13 cellular contexts compared by ENCODE assay signal in the genomic region with DNA sequence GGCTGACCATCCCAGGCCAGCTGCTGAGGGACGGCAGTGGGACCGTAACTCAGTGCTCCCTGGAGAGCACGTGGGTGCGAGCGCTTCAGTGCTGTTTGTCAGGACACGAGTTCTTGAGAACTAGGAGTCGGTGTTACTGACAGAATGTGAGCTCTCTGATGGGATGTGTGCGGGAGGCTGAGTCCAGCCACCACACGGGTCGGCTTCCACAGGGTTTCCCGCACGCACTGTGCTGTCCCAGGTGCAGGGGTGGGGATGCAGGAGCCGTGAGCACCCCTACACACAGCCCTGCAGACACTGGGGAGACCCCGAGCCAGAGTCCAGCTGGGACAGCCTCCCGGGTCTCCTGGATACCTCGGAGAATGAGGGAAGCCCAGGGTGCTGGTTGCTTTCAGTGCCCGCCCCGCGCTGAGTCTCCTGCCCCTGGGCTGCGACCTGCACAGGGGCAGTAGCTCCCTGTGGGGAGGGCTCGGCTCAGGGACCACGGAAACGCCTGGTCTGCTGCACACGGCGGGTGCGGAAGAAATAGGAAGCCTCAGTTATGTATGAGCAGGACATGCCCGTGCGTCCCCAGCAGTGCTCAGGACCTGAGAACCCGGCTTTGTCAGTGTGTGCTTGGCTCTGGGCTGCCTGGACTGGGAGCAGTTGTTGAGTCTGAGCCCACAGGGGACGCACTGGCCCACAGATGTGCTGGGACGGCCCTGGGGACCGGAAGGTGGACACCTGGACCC.
DNase-seq lines count a peak whose midpoint lies in the region; ATAC-seq, FAIRE-seq and TF ChIP-seq lines count a peak whose summit lies in the region.
"Had no signal": no experiment of that assay in that cellular context is flagged by ENCODE, and none has a peak within 500 bp of the region (broad histone marks: within the 10 kb centered on the region; RNA-seq: fewer than 3 reads in every experiment).

No MANE protein-coding gene starts in this region.

- in situ Hi-C loops in Panc1 (cut with HindIII; ENCODE audit: low pct_unique_long_range_greater_than_20kb, low sequenced_read_pairs) (no loop called here), HepG2 (cut with HindIII; ENCODE audit: extremely low pct_ligation_motif_present, low pct_unique_long_range_greater_than_20kb) (no loop called here)

- DNase-seq in Right ventricle myocardium superior (peak; percentile 16), left cardiac atrium (no peak), Panc1 (ENCODE audit: low read depth, low spot score) (no peak), HepG2 (ENCODE audit: low spot score) (no peak), suprapubic skin (ENCODE audit: low spot score in 2 of 2) (peak; percentile 38 to 69), natural killer cell (no peak), SIG-M5 treated with dmso at 0.1 percent for 504 hours (lab: John Stamatoyannopoulos, UW; ENCODE audit: unreplicated experiment) (no peak)
- DNase-seq: NCI-H1092, NCI-H2107, NCI-H345, NCI-H69, PC-3 had no signal

- H3K9me3 Mint-ChIP-seq in natural killer cell: no peaks in the 10 kb centered on the region

- no peak overlapping the region for H3K9ac ChIP-seq in HepG2 (ENCODE audit: insufficient read depth, low read depth, low read length)
- H3K9ac ChIP-seq: KMS-11 had no signal

- no peaks in the 10 kb centered on the region for H3K36me3 ChIP-seq in Panc1 (ENCODE audit: control insufficient read depth, insufficient read depth, low read length)
- H3K36me3 ChIP-seq in HepG2 (replicated peaks in 1 of 2; ENCODE audit: control insufficient read depth in 1 of 2, insufficient read depth in 2 of 2, low read length in 2 of 2): no peaks in the 10 kb centered on the region
- H3K36me3 ChIP-seq in suprapubic skin: no peaks in the 10 kb centered on the region

- TF ChIP-seq EP300 in HepG2 (IDR thresholded peaks at IDR 0.05; ENCODE audit: low read depth in 2 of 2, low read length in 2 of 2) (no peak), HepG2 (CRISPR knock-in tag; IDR thresholded peaks at IDR 0.05; ENCODE audit: borderline replicate concordance) (no peak), suprapubic skin (IDR thresholded peaks at IDR 0.05) (no peak)

- no peak overlapping the region for H3K4me3 ChIP-seq in Panc1 (ENCODE audit: low read depth in 2 of 2, low read length in 2 of 2)
- H3K4me3 ChIP-seq in HepG2 (replicated peaks in 1 of 3; ENCODE audit: insufficient read depth in 1 of 3, low read depth in 2 of 3, low read length in 3 of 3): no peak overlapping the region
- no peak overlapping the region for H3K4me3 ChIP-seq in suprapubic skin

- CTCF ChIA-PET in Panc1 (lab: Charles Lee) (no interaction called here), HepG2 (lab: Yijun Ruan, JAX; ENCODE audit: low intra/inter-chr PET ratio, low total read pairs) (no interaction called here)

- TF ChIP-seq RAD21 in HepG2 (CRISPR knock-in tag; IDR thresholded peaks at IDR 0.05): no peak

- H3K9me3 ChIP-seq in Panc1 (ENCODE audit: control insufficient read depth, insufficient read depth, low read depth, low read length) (no peaks in the 10 kb centered on the region), HepG2 (ENCODE audit: low read length) (no peaks in the 10 kb centered on the region), suprapubic skin (no peaks in the 10 kb centered on the region)

- no peak for FAIRE-seq in HepG2 (lab: Jason Lieb, UNC)

- H3K36me3 Mint-ChIP-seq in natural killer cell: no peaks in the 10 kb centered on the region

- TF ChIP-seq POLR2A in HepG2 (IDR thresholded peaks at IDR 0.05; ENCODE audit: insufficient read depth in 1 of 2, low read depth in 2 of 2, low read length in 2 of 2): no peak
- no peak for TF ChIP-seq POLR2A in suprapubic skin (IDR thresholded peaks at IDR 0.05)

- TF ChIP-seq CTCF in Panc1 (IDR thresholded peaks at IDR 0.05) (no peak), HepG2 (CRISPR knock-in tag; IDR thresholded peaks at IDR 0.05) (peak; percentile 9; the same call in 1 of the 2 replicates), suprapubic skin (IDR thresholded peaks at IDR 0.05) (no peak), natural killer cell (IDR thresholded peaks at IDR 0.05) (no peak)

- no peaks in the 10 kb centered on the region for H3K27me3 Mint-ChIP-seq in natural killer cell (ENCODE audit: low read depth in 2 of 2)

- H4K20me1 ChIP-seq in HepG2 (ENCODE audit: insufficient read depth, low read length): no peaks in the 10 kb centered on the region

- no peaks in the 10 kb centered on the region for H3K4me1 Mint-ChIP-seq in natural killer cell

- H3K27me3 ChIP-seq in Panc1 (ENCODE audit: control insufficient read depth, insufficient read depth, low read length): no peaks in the 10 kb centered on the region
- peaks cover 12 to 71% of the 10 kb centered on the region in 2 experiments for H3K27me3 ChIP-seq in HepG2 (ENCODE audit: control insufficient read depth in 1 of 2, insufficient read depth in 2 of 2, low read length in 2 of 2)
- H3K27me3 ChIP-seq in suprapubic skin: peaks cover 34% of the 10 kb centered on the region

- no peaks in the 10 kb centered on the region for H3K79me2 ChIP-seq in HepG2 (ENCODE audit: insufficient read depth, low read length)

- H3K27ac Mint-ChIP-seq in natural killer cell: no peak overlapping the region

- no peak overlapping the region for H3K4me2 ChIP-seq in HepG2 (ENCODE audit: low read depth, low read length)
- H3K4me2 ChIP-seq: KMS-11 had no signal

- intact Hi-C loops in Right ventricle myocardium superior (cut with DNase I): no loop called here
- intact Hi-C loops in left cardiac atrium (cut with DNase I): no loop called here
- intact Hi-C loops in Panc1 (cut with micrococcal nuclease; ENCODE audit: unreplicated experiment): no loop called here
- intact Hi-C loops in HepG2 (cut with micrococcal nuclease; ENCODE audit: unreplicated experiment): no loop called here
- intact Hi-C loops in natural killer cell (cut with micrococcal nuclease): no loop called here

- H3K4me1 ChIP-seq in Panc1 (ENCODE audit: control insufficient read depth, insufficient read depth, low read length): no peaks in the 10 kb centered on the region
- peaks cover 8% of the 10 kb centered on the region for H3K4me1 ChIP-seq in HepG2 (ENCODE audit: insufficient read depth, low read length)
- no peaks in the 10 kb centered on the region for H3K4me1 ChIP-seq in suprapubic skin

- WGBS in HepG2 (ENCODE audit: low lambda C conversion rate): 55% methylated on average over 15 of the region's 32 CpGs
- WGBS in suprapubic skin: 88% methylated on average over 21 of the region's 32 CpGs

- H2AFZ ChIP-seq in HepG2 (ENCODE audit: low read length): no peak overlapping the region

- no peak for ATAC-seq in Right ventricle myocardium superior (ENCODE audit: poor library complexity)
- ATAC-seq in left cardiac atrium: no peak
- peak; percentile 35 for ATAC-seq in Panc1
- peak; percentile 42 for ATAC-seq in HepG2
- no peak for ATAC-seq in natural killer cell
- ATAC-seq: PC-3 had no signal

- POLR2A ChIA-PET in Panc1 (lab: Charles Lee) (no interaction called here), HepG2 (lab: Yijun Ruan, JAX) (no interaction called here)

- H3K27ac ChIP-seq in Panc1 (ENCODE audit: low read length) (no peak overlapping the region), HepG2 (ENCODE audit: extremely low read length, insufficient read depth, low read length) (no peak overlapping the region), suprapubic skin (no peak overlapping the region)
- H3K27ac ChIP-seq: KMS-11 had no signal

- BruUV-seq in Panc1 (replicated peaks; lab: Mats Ljungman, UMichigan) (no TSS peak), HepG2 (replicated peaks; lab: Mats Ljungman, UMichigan) (no TSS peak)

- no peak overlapping the region for H3K4me3 Mint-ChIP-seq in natural killer cell

TF ChIP-seq in HepG2, 621 proteins besides CTCF, POLR2A, EP300 and RAD21:
- no peak for TF ChIP-seq REL (CRISPR knock-in tag; conservative IDR thresholded peaks at IDR 0.05)
- TF ChIP-seq, protein P1, sequence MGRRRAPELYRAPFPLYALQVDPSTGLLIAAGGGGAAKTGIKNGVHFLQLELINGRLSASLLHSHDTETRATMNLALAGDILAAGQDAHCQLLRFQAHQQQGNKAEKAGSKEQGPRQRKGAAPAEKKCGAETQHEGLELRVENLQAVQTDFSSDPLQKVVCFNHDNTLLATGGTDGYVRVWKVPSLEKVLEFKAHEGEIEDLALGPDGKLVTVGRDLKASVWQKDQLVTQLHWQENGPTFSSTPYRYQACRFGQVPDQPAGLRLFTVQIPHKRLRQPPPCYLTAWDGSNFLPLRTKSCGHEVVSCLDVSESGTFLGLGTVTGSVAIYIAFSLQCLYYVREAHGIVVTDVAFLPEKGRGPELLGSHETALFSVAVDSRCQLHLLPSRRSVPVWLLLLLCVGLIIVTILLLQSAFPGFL (CRISPR knock-in tag; IDR thresholded peaks at IDR 0.05): no peak
- no peak for TF ChIP-seq FOXJ3 (CRISPR knock-in tag; IDR thresholded peaks at IDR 0.05; ENCODE audit: borderline replicate concordance)
- TF ChIP-seq, protein P2, sequence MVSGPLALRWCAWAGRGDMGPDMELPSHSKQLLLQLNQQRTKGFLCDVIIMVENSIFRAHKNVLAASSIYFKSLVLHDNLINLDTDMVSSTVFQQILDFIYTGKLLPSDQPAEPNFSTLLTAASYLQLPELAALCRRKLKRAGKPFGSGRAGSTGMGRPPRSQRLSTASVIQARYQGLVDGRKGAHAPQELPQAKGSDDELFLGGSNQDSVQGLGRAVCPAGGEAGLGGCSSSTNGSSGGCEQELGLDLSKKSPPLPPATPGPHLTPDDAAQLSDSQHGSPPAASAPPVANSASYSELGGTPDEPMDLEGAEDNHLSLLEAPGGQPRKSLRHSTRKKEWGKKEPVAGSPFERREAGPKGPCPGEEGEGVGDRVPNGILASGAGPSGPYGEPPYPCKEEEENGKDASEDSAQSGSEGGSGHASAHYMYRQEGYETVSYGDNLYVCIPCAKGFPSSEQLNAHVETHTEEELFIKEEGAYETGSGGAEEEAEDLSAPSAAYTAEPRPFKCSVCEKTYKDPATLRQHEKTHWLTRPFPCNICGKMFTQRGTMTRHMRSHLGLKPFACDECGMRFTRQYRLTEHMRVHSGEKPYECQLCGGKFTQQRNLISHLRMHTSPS (CRISPR knock-in tag; IDR thresholded peaks at IDR 0.05; ENCODE audit: low read depth): no peak
- TF ChIP-seq, protein P3, sequence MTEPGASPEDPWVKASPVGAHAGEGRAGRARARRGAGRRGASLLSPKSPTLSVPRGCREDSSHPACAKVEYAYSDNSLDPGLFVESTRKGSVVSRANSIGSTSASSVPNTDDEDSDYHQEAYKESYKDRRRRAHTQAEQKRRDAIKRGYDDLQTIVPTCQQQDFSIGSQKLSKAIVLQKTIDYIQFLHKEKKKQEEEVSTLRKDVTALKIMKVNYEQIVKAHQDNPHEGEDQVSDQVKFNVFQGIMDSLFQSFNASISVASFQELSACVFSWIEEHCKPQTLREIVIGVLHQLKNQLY (CRISPR knock-in tag; IDR thresholded peaks at IDR 0.05): no peak
- TF ChIP-seq EED (CRISPR knock-in tag; IDR thresholded peaks at IDR 0.05): no peak
- TF ChIP-seq TCF12 (IDR thresholded peaks at IDR 0.05): no peak
- no peak for TF ChIP-seq TCF12 (CRISPR knock-in tag; IDR thresholded peaks at IDR 0.05)
- no peak for TF ChIP-seq NCOA5 (CRISPR knock-in tag; IDR thresholded peaks at IDR 0.05)

Comparison
In these comparisons a context has a peak if more than half of its experiments do, and no peak if none do; other contexts are left out.
1. DNase-seq: peak in Right ventricle myocardium superior (single experiment) and suprapubic skin (2 of 2); none in left cardiac atrium (single experiment), Panc1 (single experiment), HepG2 (single experiment), natural killer cell (single experiment) and SIG-M5 treated with dmso at 0.1 percent for 504 hours (single experiment).
2. ATAC-seq: peak in Panc1 (single experiment) and HepG2 (single experiment); none in Right ventricle myocardium superior (single experiment), left cardiac atrium (0 of 2) and natural killer cell (0 of 3).